ENCODE assay signal across 10 cellular contexts in genomic region chr17:32739722-32740121, GRCh38.
"Had no signal": no experiment of that assay in that cellular context is flagged by ENCODE, and none has a peak within 500 bp of the region (broad histone marks: within the 10 kb centered on the region; RNA-seq: fewer than 3 reads in every experiment).

No MANE protein-coding gene starts in this region.

- H3K4me1 ChIP-seq: HAP-1 had no signal

- H3K9me3 ChIP-seq: HAP-1 had no signal

- H3K4me3 ChIP-seq: GM23248, HAP-1, K562 had no signal

- ATAC-seq: HCT116, K562 had no signal

- FAIRE-seq: HTR-8/SVneo, K562 had no signal

- DNase-seq: GM23248, GOT3, H7, HFFc6, IMR-90, KG1 had no signal

- H3K36me3 ChIP-seq: HAP-1 had no signal

- H3K9ac ChIP-seq: GM23248 had no signal

- H3K27ac ChIP-seq: GM23248 had no signal
